In genomic region chr5:112479418-112479817, GRCh38 we compare ENCODE assay signal across 14 cellular contexts.
DNase-seq lines count a peak whose midpoint lies in the region; ATAC-seq, FAIRE-seq and TF ChIP-seq lines count a peak whose summit lies in the region.
"Had no signal": no experiment of that assay in that cellular context is flagged by ENCODE, and none has a peak within 500 bp of the region (broad histone marks: within the 10 kb centered on the region; RNA-seq: fewer than 3 reads in every experiment).

No MANE protein-coding gene starts in this region.

- peak overlapping the region in 3 of 5 experiments; percentile 73 to 92 (median 74) for H3K27ac Mint-ChIP-seq in brain
- H3K27ac Mint-ChIP-seq: activated CD4-positive, alpha-beta memory T cell treated with anti-CD3 and anti-CD28 coated beads for 36 hours; B cell had no signal

- H3K36me3 Mint-ChIP-seq in brain, result no peaks in the 10 kb centered on the region
- H3K36me3 Mint-ChIP-seq: activated CD4-positive, alpha-beta memory T cell treated with anti-CD3 and anti-CD28 coated beads for 36 hours had no signal

- peak overlapping the region; percentile 50 for H3K4me2 ChIP-seq in keratinocyte (ENCODE audit: control insufficient read depth, extremely low read depth, insufficient read depth, low read depth, low read length)

- H3K36me3 ChIP-seq in keratinocyte (ENCODE audit: control insufficient read depth in 2 of 2, extremely low read depth in 1 of 2, insufficient read depth in 2 of 2, low read length in 2 of 2), result no peaks in the 10 kb centered on the region
- H3K36me3 ChIP-seq: thoracic aorta had no signal

- H3K4me1 Mint-ChIP-seq in brain, result peaks cover 26% of the 10 kb centered on the region
- H3K4me1 Mint-ChIP-seq: B cell had no signal

- H3K4me1 ChIP-seq in keratinocyte (ENCODE audit: control insufficient read depth, extremely low read depth, insufficient read depth, low read length), result peaks cover 24% of the 10 kb centered on the region

- H3K9me3 ChIP-seq in keratinocyte (ENCODE audit: control insufficient read depth, low read depth, low read length), result no peaks in the 10 kb centered on the region
- H3K9me3 ChIP-seq: thoracic aorta had no signal

- peaks cover 0 to 5% (median 0%) of the 10 kb centered on the region in 5 experiments for H3K9me3 Mint-ChIP-seq in brain
- H3K9me3 Mint-ChIP-seq: activated CD4-positive, alpha-beta memory T cell treated with anti-CD3 and anti-CD28 coated beads for 36 hours had no signal

- dilution Hi-C loops in keratinocyte (cut with MboI; ENCODE audit: extremely low pct_ligation_motif_present, low sequenced_read_pairs), result no loop called here

- peak; percentile 40 for DNase-seq in COLO829 (ENCODE audit: low spot score)
- peak; percentile 38 for DNase-seq in keratinocyte (ENCODE audit: low read depth, low spot score)
- no peak for DNase-seq in posterior vena cava (ENCODE audit: low spot score)
- no peak for DNase-seq in stimulated activated naive CD4-positive, alpha-beta T cell (lab: John Stamatoyannopoulos, UW)
- DNase-seq in NCI-H526 (lab: John Stamatoyannopoulos, UW), result no peak
- DNase-seq: activated CD4-positive, alpha-beta memory T cell treated with anti-CD3 and anti-CD28 coated beads for 36 hours; occipital lobe had no signal

- H4K20me1 ChIP-seq in keratinocyte (ENCODE audit: control insufficient read depth, extremely low read depth, insufficient read depth, low read length), result no peaks in the 10 kb centered on the region

- no peaks in the 10 kb centered on the region for H3K9me1 ChIP-seq in keratinocyte (ENCODE audit: control insufficient read depth, extremely low read depth, insufficient read depth, low read length)

- peak; percentile 49 for ATAC-seq in HG03439 (IDR thresholded peaks at IDR 0.05; ENCODE audit: unreplicated experiment)
- no peak for ATAC-seq in GM19463 (IDR thresholded peaks at IDR 0.05; ENCODE audit: unreplicated experiment)

- H2AFZ ChIP-seq in keratinocyte (ENCODE audit: control insufficient read depth, low read length), result no peak overlapping the region

- H3K27me3 ChIP-seq in keratinocyte (ENCODE audit: control insufficient read depth, extremely low read depth, insufficient read depth, low read length), result no peaks in the 10 kb centered on the region

- intact Hi-C loops in posterior vena cava (cut with DNase I), result no loop called here

- no peaks in the 10 kb centered on the region for H3K27me3 Mint-ChIP-seq in brain

- H3K4me3 ChIP-seq in keratinocyte (ENCODE audit: control insufficient read depth in 2 of 3, extremely low read depth in 1 of 3, insufficient read depth in 2 of 3, low read depth in 1 of 3, low read length in 3 of 3), result no peak overlapping the region
- H3K4me3 ChIP-seq: SK-N-MC, thoracic aorta had no signal

- peak; percentile 78 for FAIRE-seq in keratinocyte (lab: Jason Lieb, UNC)
- FAIRE-seq: endometrium had no signal

- no peaks in the 10 kb centered on the region for H3K79me2 ChIP-seq in keratinocyte (ENCODE audit: control insufficient read depth, insufficient read depth, low read length)

- H3K9ac ChIP-seq in keratinocyte (ENCODE audit: control insufficient read depth, extremely low read depth, insufficient read depth, low read length), result no peak overlapping the region

- TF ChIP-seq CTCF in brain (conservative IDR thresholded peaks at IDR 0.05), result no peak
- TF ChIP-seq CTCF in keratinocyte (optimal IDR thresholded peaks at IDR 0.05 in 1 of 3, IDR thresholded peaks at IDR 0.05 in 1 of 3, conservative IDR thresholded peaks at IDR 0.05 in 1 of 3; ENCODE audit: extremely low read depth in 1 of 3, insufficient read depth in 2 of 3, low read length in 3 of 3), result no peak

- no peak overlapping the region for H3K27ac ChIP-seq in keratinocyte (ENCODE audit: control insufficient read depth, insufficient read depth, low read length)
- H3K27ac ChIP-seq: SK-N-MC, thoracic aorta had no signal

- H3K4me3 Mint-ChIP-seq in brain, result no peak overlapping the region
- H3K4me3 Mint-ChIP-seq: activated CD4-positive, alpha-beta memory T cell treated with anti-CD3 and anti-CD28 coated beads for 36 hours; B cell had no signal

Comparison
In these comparisons a context has a peak if more than half of its experiments do, and no peak if none do; other contexts are left out.
1. DNase-seq: peak in COLO829 (single experiment) and keratinocyte (single experiment); none in posterior vena cava (single experiment), stimulated activated naive CD4-positive, alpha-beta T cell (0 of 6) and NCI-H526 (0 of 2).